In genomic region chr7:48298779-48299178, GRCh38 we compare ENCODE assay signal across 7 cellular contexts.
A peak's percentile ranks its signal among the peaks of the same experiment; 100 is the strongest.
DNase-seq lines count a peak whose midpoint lies in the region; ATAC-seq and TF ChIP-seq lines count a peak whose summit lies in the region.

No MANE protein-coding gene starts in this region.

- POLR2A ChIA-PET in OCI-LY7 (lab: Charles Lee), result interaction anchor here (1.3 to 1.8 kb wide), 3 partner anchors 11 to 19 kb away, joined by 4 to 5 read pairs (median 5); no protein-coding TSS in a partner anchor

- H3K4me3 Mint-ChIP-seq in HFFc6, result peak overlapping the region; percentile 22; the same call in 1 of the 2 replicates

- H3K27ac ChIP-seq in OCI-LY7 (ENCODE audit: low read depth, low read length, poor library complexity, severe bottlenecking), result no peak overlapping the region

- H4K20me1 ChIP-seq in OCI-LY7 (ENCODE audit: insufficient read depth, low read length), result no peaks in the 10 kb centered on the region

- H3K9me2 ChIP-seq in OCI-LY7 (ENCODE audit: insufficient read depth, low read length), result no peaks in the 10 kb centered on the region

- no peak overlapping the region for H3K4me3 ChIP-seq in OCI-LY7 (ENCODE audit: low read depth, low read length, poor library complexity, severe bottlenecking)

- DNase-seq in HFFc6 (peak; percentile 77), OCI-LY7 (ENCODE audit: low spot score) (no peak), kidney tubule cell (ENCODE audit: low spot score) (peak; percentile 84), NCI-H748 (lab: John Stamatoyannopoulos, UW; ENCODE audit: unreplicated experiment) (no peak), putamen (ENCODE audit: low spot score) (no peak), NCI-H187 (lab: John Stamatoyannopoulos, UW) (no peak)

- H3K36me3 Mint-ChIP-seq in HFFc6 (ENCODE audit: low read depth), result no peaks in the 10 kb centered on the region

- BruUV-seq in OCI-LY7 (replicated peaks; lab: Mats Ljungman, UMichigan), result no TSS peak

- 0 out of 2 replicates have a peak overlapping the region, but pooled peaks have one; percentile 6 for H2AFZ ChIP-seq in OCI-LY7 (ENCODE audit: low read length)

- peak; percentile 53 for ATAC-seq in GM18519 (IDR thresholded peaks at IDR 0.05; ENCODE audit: low FRiP score, unreplicated experiment)

- H3K27me3 Mint-ChIP-seq in HFFc6 (ENCODE audit: insufficient read depth), result peaks cover 8% of the 10 kb centered on the region

- H3K79me2 ChIP-seq in OCI-LY7 (ENCODE audit: insufficient read depth, low read depth, low read length), result no peaks in the 10 kb centered on the region

- peak overlapping the region; percentile 66 for H3K27ac Mint-ChIP-seq in HFFc6

- peaks cover 11% of the 10 kb centered on the region for H3K4me1 ChIP-seq in OCI-LY7 (ENCODE audit: insufficient read depth, low read length, poor library complexity, severe bottlenecking)

- intact Hi-C loops in OCI-LY7 (cut with micrococcal nuclease; ENCODE audit: unreplicated experiment), result loop anchor here (1.0 kb wide), 1 partner anchor 1554 kb away; no protein-coding TSS in a partner anchor

- peaks cover 38% of the 10 kb centered on the region for H3K4me1 Mint-ChIP-seq in HFFc6 (ENCODE audit: low read depth)

- no peaks in the 10 kb centered on the region; the same call in 1 of the 2 replicates for H3K9me3 Mint-ChIP-seq in HFFc6

- TF ChIP-seq CTCF in HFFc6 (IDR thresholded peaks at IDR 0.05) (no peak), OCI-LY7 (conservative IDR thresholded peaks at IDR 0.05; ENCODE audit: low read length) (no peak)

- no peaks in the 10 kb centered on the region for H3K9me3 ChIP-seq in OCI-LY7 (ENCODE audit: low read length)

- no peaks in the 10 kb centered on the region for H3K36me3 ChIP-seq in OCI-LY7 (ENCODE audit: insufficient read depth, low read length)

- CTCF ChIA-PET in OCI-LY7 (lab: Charles Lee; ENCODE audit: unreplicated experiment), result interaction anchor here (0.6 to 0.7 kb wide), 2 partner anchors 10 to 100 kb away, joined by 3 read pairs; no protein-coding TSS in a partner anchor

- peak overlapping the region; percentile 15 for H3K4me2 ChIP-seq in OCI-LY7 (ENCODE audit: low read length)

Comparison
In these comparisons a context has a peak if more than half of its experiments do, and no peak if none do; other contexts are left out.
1. DNase-seq: peak in HFFc6 (single experiment) and kidney tubule cell (single experiment); none in OCI-LY7 (single experiment), NCI-H748 (single experiment), putamen (single experiment) and NCI-H187 (0 of 2).